12 cellular contexts compared by ENCODE assay signal in the genomic region with DNA sequence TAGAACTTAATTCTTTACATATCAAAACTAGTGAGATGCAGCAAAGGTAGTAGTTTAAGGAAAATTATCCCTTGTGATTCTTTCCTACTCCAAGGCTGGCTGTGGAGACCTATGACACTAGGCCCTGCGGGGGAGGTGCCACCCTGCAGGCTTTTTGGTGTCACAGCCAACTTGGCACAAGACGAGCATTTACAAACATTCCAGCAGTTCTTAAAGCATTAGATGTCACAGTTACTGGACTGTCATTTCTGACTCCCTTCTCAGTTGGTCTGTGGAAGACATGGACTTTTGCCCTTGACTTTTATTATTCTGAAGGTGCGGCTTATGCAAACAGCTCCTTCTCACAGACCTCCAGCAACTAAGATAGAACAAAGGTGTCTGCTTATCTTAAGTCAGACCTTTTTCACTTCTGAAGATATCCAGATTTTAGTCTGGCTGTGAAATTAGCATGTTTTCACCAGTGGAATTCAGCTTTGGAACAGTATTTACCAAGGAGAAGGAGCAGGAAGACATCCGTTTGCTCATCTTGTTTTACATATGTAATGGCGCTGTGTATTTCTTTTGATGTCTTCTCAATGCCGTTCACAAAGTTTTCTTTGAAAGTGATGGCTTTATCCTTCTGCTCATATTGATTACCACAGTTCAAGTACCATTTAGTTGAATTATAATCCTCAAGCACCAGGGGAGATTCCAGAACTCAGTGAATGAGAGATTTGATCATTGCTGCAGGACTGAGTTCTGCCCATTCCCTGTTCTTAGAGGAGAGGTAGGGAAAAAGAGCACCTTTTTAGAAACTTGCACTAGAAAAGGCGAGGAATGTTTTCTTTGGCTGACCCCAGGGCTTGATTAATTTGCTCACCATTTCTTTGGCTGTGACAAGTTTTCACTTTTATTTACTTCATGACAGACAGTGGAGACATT. TPM values are rescaled to one million over a fixed set of nuclear protein-coding genes. Genes with fewer than 3 reads are reported as not detected.
DNase-seq lines count a peak whose midpoint lies in the region; ATAC-seq and TF ChIP-seq lines count a peak whose summit lies in the region.
"Had no signal": no experiment of that assay in that cellular context is flagged by ENCODE, and none has a peak within 500 bp of the region (broad histone marks: within the 10 kb centered on the region; RNA-seq: fewer than 3 reads in every experiment).

No MANE protein-coding gene starts in this region.

- H3K14ac ChIP-seq in neuronal stem cell (ENCODE audit: low read length) = no peak overlapping the region

- H2BK12ac ChIP-seq in neuronal stem cell (ENCODE audit: low read length) = no peak overlapping the region

- no peak overlapping the region for H2BK15ac ChIP-seq in neuronal stem cell (ENCODE audit: low read length)

- no peak overlapping the region for H3K4me3 Mint-ChIP-seq in nephron progenitor cell
- H3K4me3 Mint-ChIP-seq: activated naive CD8-positive, alpha-beta T cell treated with anti-CD3 and anti-CD28 coated beads, Interleukin-2, amount 10 ng/mL, durations not matched to agents 7 days and 5 days; CD4-positive, alpha-beta memory T cell had no signal

- H3K9me3 ChIP-seq in vagina (no peaks in the 10 kb centered on the region), neuronal stem cell (replicated peaks in 1 of 2; ENCODE audit: control insufficient read depth in 2 of 2, insufficient read depth in 1 of 2, low read depth in 1 of 2, low read length in 2 of 2) (no peaks in the 10 kb centered on the region)

- H3K27ac Mint-ChIP-seq in nephron progenitor cell = no peak overlapping the region
- H3K27ac Mint-ChIP-seq: activated naive CD8-positive, alpha-beta T cell treated with anti-CD3 and anti-CD28 coated beads, Interleukin-2, amount 10 ng/mL, durations not matched to agents 7 days and 5 days; CD4-positive, alpha-beta memory T cell had no signal

- H3K4me1 Mint-ChIP-seq in nephron progenitor cell = peaks cover 19% of the 10 kb centered on the region
- H3K4me1 Mint-ChIP-seq: activated naive CD8-positive, alpha-beta T cell treated with anti-CD3 and anti-CD28 coated beads, Interleukin-2, amount 10 ng/mL, durations not matched to agents 7 days and 5 days; CD4-positive, alpha-beta memory T cell had no signal

- no CpG with 5 or more reads among the region's 7 CpGs for WGBS in neuronal stem cell (ENCODE audit: extremely low coverage in 2 of 2, insufficient read length in 2 of 2, insufficient replicate concordance in 1 of 2), 2 donors

- H3K79me1 ChIP-seq in neuronal stem cell (ENCODE audit: low read depth, low read length) = no peaks in the 10 kb centered on the region

- H2AK5ac ChIP-seq in neuronal stem cell (ENCODE audit: low read depth, low read length) = no peak overlapping the region

- no peak overlapping the region for H3K18ac ChIP-seq in neuronal stem cell (ENCODE audit: low read length)

- H3K27me3 ChIP-seq in vagina = no peaks in the 10 kb centered on the region
- no peaks in the 10 kb centered on the region for H3K27me3 ChIP-seq in neuronal stem cell (ENCODE audit: control insufficient read depth in 3 of 3, insufficient read depth in 3 of 3, low read depth in 1 of 3, low read length in 3 of 3)

- TF ChIP-seq POLR2A in vagina (IDR thresholded peaks at IDR 0.05) = no peak

- H3K4me1 ChIP-seq in vagina = peaks cover 13% of the 10 kb centered on the region
- H3K4me1 ChIP-seq in neuronal stem cell (ENCODE audit: control insufficient read depth in 2 of 2, insufficient read depth in 1 of 2, low read depth in 1 of 2, low read length in 2 of 2) = peaks cover 0 to 8% of the 10 kb centered on the region in 2 donors

- no peak overlapping the region for H3K27ac ChIP-seq in vagina
- no peak overlapping the region for H3K27ac ChIP-seq in neuronal stem cell (replicated peaks; ENCODE audit: low read length)

- ATAC-seq in esophagus mucosa (peak; percentile 41), HG03439 (IDR thresholded peaks at IDR 0.05; ENCODE audit: unreplicated experiment) (no peak)
- ATAC-seq: K562 had no signal

- H3K9me3 Mint-ChIP-seq in nephron progenitor cell = no peaks in the 10 kb centered on the region
- H3K9me3 Mint-ChIP-seq: activated naive CD8-positive, alpha-beta T cell treated with anti-CD3 and anti-CD28 coated beads, Interleukin-2, amount 10 ng/mL, durations not matched to agents 7 days and 5 days had no signal

- no peak overlapping the region for H4K91ac ChIP-seq in neuronal stem cell (ENCODE audit: low read depth, low read length, poor library complexity)

- H2AFZ ChIP-seq in neuronal stem cell (ENCODE audit: low read length) = no peak overlapping the region

- no peak overlapping the region for H3K4me2 ChIP-seq in neuronal stem cell (ENCODE audit: insufficient read depth, low read length, poor library complexity, severe bottlenecking)

- H3K27me3 Mint-ChIP-seq in nephron progenitor cell (ENCODE audit: low read depth, poor library complexity) = peaks cover 4% of the 10 kb centered on the region

- TF ChIP-seq CTCF in nephron progenitor cell (IDR thresholded peaks at IDR 0.05) (no peak), vagina (IDR thresholded peaks at IDR 0.05) (no peak)

- no peak overlapping the region for H3K23ac ChIP-seq in neuronal stem cell (ENCODE audit: low read depth, low read length, poor library complexity)

- in situ Hi-C loops in Caki2 (cut with HindIII; ENCODE audit: low pct_unique_long_range_greater_than_20kb, low sequenced_read_pairs) = no loop called here

- no peak overlapping the region for H3K9ac ChIP-seq in neuronal stem cell (ENCODE audit: low read depth, low read length, poor library complexity)

- H4K8ac ChIP-seq in neuronal stem cell (ENCODE audit: low read depth, low read length) = no peak overlapping the region

- no peak overlapping the region for H3K4me3 ChIP-seq in vagina
- no peak overlapping the region for H3K4me3 ChIP-seq in neuronal stem cell (ENCODE audit: low read length in 2 of 2)
- H3K4me3 ChIP-seq: K562 had no signal

- no peaks in the 10 kb centered on the region for H3K36me3 Mint-ChIP-seq in nephron progenitor cell (ENCODE audit: low read depth)
- H3K36me3 Mint-ChIP-seq: activated naive CD8-positive, alpha-beta T cell treated with anti-CD3 and anti-CD28 coated beads, Interleukin-2, amount 10 ng/mL, durations not matched to agents 7 days and 5 days; CD4-positive, alpha-beta memory T cell had no signal

- H3K36me3 ChIP-seq in vagina (no peaks in the 10 kb centered on the region), neuronal stem cell (replicated peaks in 1 of 2; ENCODE audit: control insufficient read depth in 2 of 2, insufficient read depth in 2 of 2, low read length in 2 of 2) (no peaks in the 10 kb centered on the region)

- DNase-seq in Caki2 (ENCODE audit: low read depth) (peak; percentile 92), NCI-H460 (ENCODE audit: extremely low read depth, low read depth) (peak; percentile 44), nephron progenitor cell (peak; percentile 18), vagina (ENCODE audit: extremely low spot score in 2 of 2) (no peak), neuronal stem cell (ENCODE audit: low spot score) (no peak), T-helper 1 cell (no peak)
- DNase-seq: activated naive CD8-positive, alpha-beta T cell treated with anti-CD3 and anti-CD28 coated beads, Interleukin-2, amount 10 ng/mL, durations not matched to agents 7 days and 5 days; CD4-positive, alpha-beta memory T cell; NCI-H774 had no signal

- intact Hi-C loops in vagina (cut with DNase I) = no loop called here

- no peak overlapping the region for H2BK120ac ChIP-seq in neuronal stem cell (ENCODE audit: low read depth, low read length)

- H2BK5ac ChIP-seq in neuronal stem cell (ENCODE audit: low read length) = no peak overlapping the region

- H3K4ac ChIP-seq in neuronal stem cell (ENCODE audit: low read length) = no peak overlapping the region

RNA-seq across cellular contexts. Expression of a gene that starts 17.9 kb away (rescaled TPM):
- total RNA-seq in Caki2 (2014; rRNA removed; shearing (Covaris generic); ENCODE audit: low replicate concordance) = 7.6 and 30.0 TPM in 2 replicates
- total RNA-seq in NCI-H460 (2014; rRNA removed; shearing (Covaris generic)) = 10.7 and 10.9 TPM in 2 replicates
- polyA plus RNA-seq in NCI-H460 (2014; cell fraction: nucleus; rRNA removed) = 1.2 and 2.1 TPM in 2 replicates
- total RNA-seq in esophagus mucosa (5.8 TPM), vagina (7.4 TPM)
- polyA plus RNA-seq in neuronal stem cell (2013, experiment 1 of 2) = 2.6 TPM
- 2.2 TPM for polyA plus RNA-seq in neuronal stem cell (2013, experiment 2 of 2)

Comparison
In these comparisons a context has a peak if more than half of its experiments do, and no peak if none do; other contexts are left out.
1. DNase-seq: peak in Caki2 (single experiment), NCI-H460 (single experiment) and nephron progenitor cell (single experiment); none in vagina (0 of 2), neuronal stem cell (single experiment) and T-helper 1 cell (0 of 5).